ENCODE assay signal across 1 cellular context in the genomic region with DNA sequence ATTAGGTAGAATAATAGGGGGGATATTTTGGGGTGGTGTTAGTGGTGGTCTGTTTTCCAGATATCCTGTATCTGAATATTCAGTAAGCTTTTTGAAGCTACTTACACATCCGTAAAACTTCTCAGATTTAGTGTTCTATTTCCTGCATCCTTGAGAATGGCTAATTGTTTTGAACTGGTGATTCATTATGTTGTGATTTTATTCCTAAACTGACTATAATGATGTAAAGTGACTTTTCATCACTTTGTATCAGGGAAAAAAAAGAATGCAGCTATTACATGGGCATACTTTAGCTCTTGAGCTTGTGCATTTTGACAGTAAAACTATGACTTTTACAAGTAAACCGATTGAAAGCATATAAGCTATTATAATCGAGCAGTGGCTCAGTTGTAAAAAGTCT.
TF ChIP-seq lines count a peak whose summit lies in the region.

No MANE protein-coding gene starts in this region.

TF ChIP-seq in endothelial cell of umbilical vein, 7 proteins besides CTCF, POLR2A, EP300 and RAD21:
- TF ChIP-seq POLR2AphosphoS5 (IDR thresholded peaks at IDR 0.05; ENCODE audit: insufficient read depth, low read depth, low read length) = no peak
- TF ChIP-seq, protein P1, sequence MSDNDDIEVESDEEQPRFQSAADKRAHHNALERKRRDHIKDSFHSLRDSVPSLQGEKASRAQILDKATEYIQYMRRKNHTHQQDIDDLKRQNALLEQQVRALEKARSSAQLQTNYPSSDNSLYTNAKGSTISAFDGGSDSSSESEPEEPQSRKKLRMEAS (IDR thresholded peaks at IDR 0.05; ENCODE audit: insufficient read depth, insufficient read length) = no peak
- no peak for TF ChIP-seq GATA2 (IDR thresholded peaks at IDR 0.05; ENCODE audit: insufficient read depth, insufficient read length, low read depth, low read length)
- no peak for TF ChIP-seq MYC (IDR thresholded peaks at IDR 0.05; ENCODE audit: low read depth, low read length)
- no peak for TF ChIP-seq EZH2 (IDR thresholded peaks at IDR 0.05; ENCODE audit: borderline replicate concordance, low read depth, low read length, severe bottlenecking)
- peak; percentile 40 for TF ChIP-seq JUN (IDR thresholded peaks at IDR 0.05; ENCODE audit: borderline replicate concordance, insufficient read depth, insufficient read length, low read depth)
- peak; percentile 35 for TF ChIP-seq FOS (IDR thresholded peaks at IDR 0.05; ENCODE audit: borderline replicate concordance, insufficient read depth, low read length)
TF ChIP-seq in endothelial cell of umbilical vein: peak in this region for 2.
